ENCODE assay signal across 8 cellular contexts in genomic region chr17:75207050-75207407, GRCh38. TPM values are rescaled to one million over a fixed set of nuclear protein-coding genes. Genes with fewer than 3 reads are reported as not detected.
DNase-seq lines count a peak whose midpoint lies in the region; ATAC-seq and TF ChIP-seq lines count a peak whose summit lies in the region.
"Not testable (repeated sequence)": the region's sequence is repeated elsewhere in the genome, so short reads cannot be mapped to it uniquely, and the experiment has no call there.

No MANE protein-coding gene starts in this region.

- H3K27me3 Mint-ChIP-seq in CD4-positive, alpha-beta memory T cell; HFFc6 (ENCODE audit: insufficient read depth); activated CD8-positive, alpha-beta T cell treated with anti-CD3 and anti-CD28 coated beads, Interleukin-2, amount 10 ng/mL, durations not matched to agents 7 days and 5 days (ENCODE audit: low read depth); glutamatergic neuron (ENCODE audit: unreplicated experiment); nephron progenitor cell (ENCODE audit: low read depth, poor library complexity): not testable (repeated sequence)
- H3K27me3 Mint-ChIP-seq in brain = peaks cover 13% of the 10 kb centered on the region

- peaks cover 15% of the 10 kb centered on the region for H3K36me3 ChIP-seq in CD4-positive, alpha-beta memory T cell (ENCODE audit: insufficient read depth, low read length)
- H3K36me3 ChIP-seq in thoracic aorta = peaks cover 18% of the 10 kb centered on the region

- peaks cover 13 to 45% (median 20%) of the 10 kb centered on the region in 4 donors for H3K4me1 Mint-ChIP-seq in CD4-positive, alpha-beta memory T cell
- H3K4me1 Mint-ChIP-seq in HFFc6 (ENCODE audit: low read depth) (peaks cover 10% of the 10 kb centered on the region), brain (peaks cover 25% of the 10 kb centered on the region), nephron progenitor cell (peaks cover 13% of the 10 kb centered on the region)
- peaks cover 31% of the 10 kb centered on the region for H3K4me1 Mint-ChIP-seq in activated CD8-positive, alpha-beta T cell treated with anti-CD3 and anti-CD28 coated beads, Interleukin-2, amount 10 ng/mL, durations not matched to agents 7 days and 5 days (ENCODE audit: low read depth)
- not testable (repeated sequence) for H3K4me1 Mint-ChIP-seq in glutamatergic neuron (ENCODE audit: low read depth, unreplicated experiment)

- not testable (repeated sequence) for H3K4me3 ChIP-seq in CD4-positive, alpha-beta memory T cell (ENCODE audit: low read length in 2 of 2)
- H3K4me3 ChIP-seq in thoracic aorta = peak overlapping the region; percentile 88

- intact Hi-C loops in CD4-positive, alpha-beta memory T cell (cut with micrococcal nuclease) = not testable (repeated sequence)

- CTCF ChIA-PET in CD4-positive, alpha-beta memory T cell (lab: Charles Lee; ENCODE audit: partially characterized antibody) = interaction anchor here (1.2 to 15.0 kb wide), 4 partner anchors 33 to 246 kb away, joined by 3 to 309 read pairs (median 10); partner anchors contain the start of genes ARMC7 and SLC25A19
- CTCF ChIA-PET in RWPE1 (lab: Yijun Ruan, JAX) = not testable (repeated sequence)
- CTCF ChIA-PET in activated CD8-positive, alpha-beta T cell treated with anti-CD3 and anti-CD28 coated beads, Interleukin-2, amount 10 ng/mL, durations not matched to agents 7 days and 5 days (lab: Charles Lee) = interaction anchor here (0.8 to 8.0 kb wide), 4 partner anchors 37 to 1141 kb away, joined by 3 to 88 read pairs (median 19); no protein-coding TSS in a partner anchor

- H3K4me1 ChIP-seq in CD4-positive, alpha-beta memory T cell (ENCODE audit: insufficient read depth, low read length) = peaks cover 26% of the 10 kb centered on the region
- peaks cover 18 to 20% of the 10 kb centered on the region in 2 donors for H3K4me1 ChIP-seq in thoracic aorta (ENCODE audit: control insufficient read depth in 1 of 2, low read depth in 2 of 2)

- not testable (repeated sequence) for TF ChIP-seq CTCF in HFFc6 (IDR thresholded peaks at IDR 0.05); RWPE1 (conservative IDR thresholded peaks at IDR 0.05; ENCODE audit: low read depth); brain (conservative IDR thresholded peaks at IDR 0.05); glutamatergic neuron (IDR thresholded peaks at IDR 0.05; ENCODE audit: partially characterized antibody, unreplicated experiment); nephron progenitor cell (IDR thresholded peaks at IDR 0.05); thoracic aorta (IDR thresholded peaks at IDR 0.05)

- not testable (repeated sequence) for H3K9me3 Mint-ChIP-seq in CD4-positive, alpha-beta memory T cell; HFFc6; activated CD8-positive, alpha-beta T cell treated with anti-CD3 and anti-CD28 coated beads, Interleukin-2, amount 10 ng/mL, durations not matched to agents 7 days and 5 days (ENCODE audit: insufficient read depth); brain; glutamatergic neuron (ENCODE audit: unreplicated experiment); nephron progenitor cell

- peak overlapping the region in 4 of 7 donors; percentile 53 to 99 (median 66) for H3K27ac Mint-ChIP-seq in CD4-positive, alpha-beta memory T cell
- H3K27ac Mint-ChIP-seq in HFFc6; glutamatergic neuron (ENCODE audit: unreplicated experiment): not testable (repeated sequence)
- peak overlapping the region; percentile 100 for H3K27ac Mint-ChIP-seq in activated CD8-positive, alpha-beta T cell treated with anti-CD3 and anti-CD28 coated beads, Interleukin-2, amount 10 ng/mL, durations not matched to agents 7 days and 5 days
- H3K27ac Mint-ChIP-seq in brain (peak overlapping the region in 4 of 5 experiments; percentile 53 to 100 (median 100)), nephron progenitor cell (peak overlapping the region; percentile 100)

- not testable (repeated sequence) for ATAC-seq in activated CD8-positive, alpha-beta T cell treated with anti-CD3 and anti-CD28 coated beads, Interleukin-2, amount 10 ng/mL, durations not matched to agents 7 days and 5 days; thoracic aorta (ENCODE audit: insufficient number of reproducible peaks, low FRiP score, low read depth)

- H3K27ac ChIP-seq in CD4-positive, alpha-beta memory T cell (ENCODE audit: low read depth, low read length); thoracic aorta: not testable (repeated sequence)
- H3K27ac ChIP-seq in RWPE1 = peak overlapping the region; percentile 55

- H3K36me3 Mint-ChIP-seq in CD4-positive, alpha-beta memory T cell = peaks cover 12 to 33% of the 10 kb centered on the region in 2 donors
- H3K36me3 Mint-ChIP-seq in HFFc6 (ENCODE audit: low read depth) = peaks cover 19% of the 10 kb centered on the region
- peaks cover 28% of the 10 kb centered on the region for H3K36me3 Mint-ChIP-seq in activated CD8-positive, alpha-beta T cell treated with anti-CD3 and anti-CD28 coated beads, Interleukin-2, amount 10 ng/mL, durations not matched to agents 7 days and 5 days (ENCODE audit: low read depth)
- H3K36me3 Mint-ChIP-seq in brain = peaks cover 28% of the 10 kb centered on the region
- H3K36me3 Mint-ChIP-seq in glutamatergic neuron (ENCODE audit: unreplicated experiment) = not testable (repeated sequence)
- peaks cover 28% of the 10 kb centered on the region for H3K36me3 Mint-ChIP-seq in nephron progenitor cell (ENCODE audit: low read depth)

- not testable (repeated sequence) for H3K9me3 ChIP-seq in CD4-positive, alpha-beta memory T cell (ENCODE audit: control insufficient read depth in 1 of 2, low read length in 2 of 2); thoracic aorta

- POLR2A ChIA-PET in CD4-positive, alpha-beta memory T cell (lab: Charles Lee; ENCODE audit: partially characterized antibody) = interaction anchor here (0.8 to 1.8 kb wide), 2 partner anchors 24 to 55 kb away, joined by 3 to 5 read pairs; partner anchors contain the start of genes GGA3, MRPS7 and SUMO2
- POLR2A ChIA-PET in RWPE1 (lab: Yijun Ruan, JAX; ENCODE audit: low non-redundant PET) = not testable (repeated sequence)
- POLR2A ChIA-PET in activated CD8-positive, alpha-beta T cell treated with anti-CD3 and anti-CD28 coated beads, Interleukin-2, amount 10 ng/mL, durations not matched to agents 7 days and 5 days (lab: Charles Lee) = interaction anchor here (0.6 to 2.1 kb wide), 3 partner anchors 26 to 359 kb away, joined by 3 to 7 read pairs (median 6); no protein-coding TSS in a partner anchor

- DNase-seq in CD4-positive, alpha-beta memory T cell; HFFc6; RWPE1 (ENCODE audit: low spot score); activated CD8-positive, alpha-beta T cell treated with anti-CD3 and anti-CD28 coated beads, Interleukin-2, amount 10 ng/mL, durations not matched to agents 7 days and 5 days; glutamatergic neuron; nephron progenitor cell; thoracic aorta (ENCODE audit: low spot score): not testable (repeated sequence)

- not testable (repeated sequence) for H3K27me3 ChIP-seq in CD4-positive, alpha-beta memory T cell (ENCODE audit: insufficient read depth, low read length); thoracic aorta (replicated peaks; ENCODE audit: insufficient read depth)

- peak overlapping the region; percentile 93 to 99 (median 96) for H3K4me3 Mint-ChIP-seq in CD4-positive, alpha-beta memory T cell
- peak overlapping the region; percentile 96 for H3K4me3 Mint-ChIP-seq in HFFc6
- H3K4me3 Mint-ChIP-seq in activated CD8-positive, alpha-beta T cell treated with anti-CD3 and anti-CD28 coated beads, Interleukin-2, amount 10 ng/mL, durations not matched to agents 7 days and 5 days = peak overlapping the region; percentile 97
- H3K4me3 Mint-ChIP-seq in brain = peak overlapping the region; percentile 94 to 98 (median 97)
- peak overlapping the region; percentile 94 for H3K4me3 Mint-ChIP-seq in glutamatergic neuron (ENCODE audit: unreplicated experiment)
- peak overlapping the region; percentile 98 for H3K4me3 Mint-ChIP-seq in nephron progenitor cell

RNA-seq across cellular contexts. Expression of gene NUP85, which starts 1.6 kb away (rescaled TPM):
- total RNA-seq in CD4-positive, alpha-beta memory T cell = 100 to 1,000 TPM; 137 to 164 TPM
- polyA plus RNA-seq in CD4-positive, alpha-beta memory T cell = 10 to 100 TPM; 33.4 to 49.1 TPM
- 10 to 100 TPM; 38.0 to 47.8 (median 43.1) TPM for total RNA-seq in HFFc6 (2021; fragmentation: NEBNext Ultra II Directional; extraction: Animal tissue kit (Norgen Biotek cat#: 25700))
- total RNA-seq in activated CD8-positive, alpha-beta T cell treated with anti-CD3 and anti-CD28 coated beads, Interleukin-2, amount 10 ng/mL, durations not matched to agents 7 days and 5 days = 100 to 1,000 TPM; 135 TPM
- polyA plus RNA-seq in brain (ENCODE audit: insufficient read depth, low read depth, low replicate concordance) = 42.5 TPM
- total RNA-seq in glutamatergic neuron (ENCODE audit: unreplicated experiment) (58.9 TPM), thoracic aorta (10 to 100 TPM; 30.3 to 39.3 TPM)

RNA-seq across cellular contexts. Expression of gene SUMO2, which starts 24.3 kb away (rescaled TPM):
- total RNA-seq in CD4-positive, alpha-beta memory T cell = 100 to 1,000 TPM; 255 to 264 TPM
- polyA plus RNA-seq in CD4-positive, alpha-beta memory T cell = 100 to 1,000 TPM; 302 to 416 TPM
- total RNA-seq in HFFc6 (2021; fragmentation: NEBNext Ultra II Directional; extraction: Animal tissue kit (Norgen Biotek cat#: 25700)) = 100 to 1,000 TPM; 398 to 555 (median 512) TPM
- total RNA-seq in activated CD8-positive, alpha-beta T cell treated with anti-CD3 and anti-CD28 coated beads, Interleukin-2, amount 10 ng/mL, durations not matched to agents 7 days and 5 days = 100 to 1,000 TPM; 491 to 520 TPM
- polyA plus RNA-seq in brain (ENCODE audit: insufficient read depth, low read depth, low replicate concordance) = 703 TPM
- 625 TPM for total RNA-seq in glutamatergic neuron (ENCODE audit: unreplicated experiment)
- 10 to 100 TPM; 57.9 to 60.1 TPM for total RNA-seq in thoracic aorta

RNA-seq across cellular contexts. Expression of gene JPT1, which starts 52.7 kb away (rescaled TPM):
- 10 to 100 TPM; 37.8 to 38.9 TPM for total RNA-seq in CD4-positive, alpha-beta memory T cell
- polyA plus RNA-seq in CD4-positive, alpha-beta memory T cell = 100 to 1,000 TPM; 105 to 130 TPM
- total RNA-seq in HFFc6 (2021; fragmentation: NEBNext Ultra II Directional; extraction: Animal tissue kit (Norgen Biotek cat#: 25700)) = 100 to 1,000 TPM; 236 to 276 (median 265) TPM
- total RNA-seq in activated CD8-positive, alpha-beta T cell treated with anti-CD3 and anti-CD28 coated beads, Interleukin-2, amount 10 ng/mL, durations not matched to agents 7 days and 5 days = 100 to 1,000 TPM; 301 to 319 TPM
- polyA plus RNA-seq in brain (ENCODE audit: insufficient read depth, low read depth, low replicate concordance) = 609 TPM
- 642 TPM for total RNA-seq in glutamatergic neuron (ENCODE audit: unreplicated experiment)
- total RNA-seq in thoracic aorta = 10 to 100 TPM; 19.6 to 45.7 TPM

RNA-seq across cellular contexts. Expression of gene GGA3, which starts 54.4 kb away (rescaled TPM):
- total RNA-seq in CD4-positive, alpha-beta memory T cell = 100 to 1,000 TPM; 121 to 122 TPM
- polyA plus RNA-seq in CD4-positive, alpha-beta memory T cell = 10 to 100 TPM in 1 of 2 donors, 1 to 10 TPM in 1; 7.7 to 25.8 TPM
- total RNA-seq in HFFc6 (2021; fragmentation: NEBNext Ultra II Directional; extraction: Animal tissue kit (Norgen Biotek cat#: 25700)) = 10 to 100 TPM; 23.2 to 26.5 (median 24.2) TPM
- total RNA-seq in activated CD8-positive, alpha-beta T cell treated with anti-CD3 and anti-CD28 coated beads, Interleukin-2, amount 10 ng/mL, durations not matched to agents 7 days and 5 days = 10 to 100 TPM; 65.7 to 75.4 TPM
- polyA plus RNA-seq in brain (ENCODE audit: insufficient read depth, low read depth, low replicate concordance) = 25.2 TPM
- total RNA-seq in glutamatergic neuron (ENCODE audit: unreplicated experiment) (65.0 TPM), thoracic aorta (10 to 100 TPM; 33.3 to 41.9 TPM)

RNA-seq across cellular contexts. Expression of gene MRPS7, which starts 54.6 kb away (rescaled TPM):
- total RNA-seq in CD4-positive, alpha-beta memory T cell = 10 to 100 TPM; 34.1 to 36.3 TPM
- polyA plus RNA-seq in CD4-positive, alpha-beta memory T cell = 100 to 1,000 TPM; 107 to 150 TPM
- total RNA-seq in HFFc6 (2021; fragmentation: NEBNext Ultra II Directional; extraction: Animal tissue kit (Norgen Biotek cat#: 25700)) = 10 to 100 TPM; 58.2 to 64.7 (median 60.2) TPM
- 10 to 100 TPM; 62.1 to 66.1 TPM for total RNA-seq in activated CD8-positive, alpha-beta T cell treated with anti-CD3 and anti-CD28 coated beads, Interleukin-2, amount 10 ng/mL, durations not matched to agents 7 days and 5 days
- 64.9 TPM for polyA plus RNA-seq in brain (ENCODE audit: insufficient read depth, low read depth, low replicate concordance)
- total RNA-seq in glutamatergic neuron (ENCODE audit: unreplicated experiment) = 48.8 TPM
- 10 to 100 TPM; 29.0 to 33.2 TPM for total RNA-seq in thoracic aorta

Comparison
In these comparisons a context has a peak if more than half of its experiments do, and no peak if none do; other contexts are left out.
1. RNA of gene SUMO2, which starts 24.3 kb away (total RNA-seq): 625 TPM in glutamatergic neuron (single experiment), 491 to 520 TPM in activated CD8-positive, alpha-beta T cell treated with anti-CD3 and anti-CD28 coated beads, Interleukin-2, amount 10 ng/mL, durations not matched to agents 7 days and 5 days, 398 to 555 TPM in HFFc6 and 255 to 264 TPM in CD4-positive, alpha-beta memory T cell; 57.9 to 60.1 TPM in thoracic aorta; every median in the first group is over 4 times any median in the second.
2. RNA of gene JPT1, which starts 52.7 kb away (total RNA-seq): 642 TPM in glutamatergic neuron (single experiment), 301 to 319 TPM in activated CD8-positive, alpha-beta T cell treated with anti-CD3 and anti-CD28 coated beads, Interleukin-2, amount 10 ng/mL, durations not matched to agents 7 days and 5 days and 236 to 276 TPM in HFFc6; 19.6 to 45.7 TPM in thoracic aorta and 37.8 to 38.9 TPM in CD4-positive, alpha-beta memory T cell; every median in the first group is over 4 times any median in the second.
3. Peak in every context shown above with its lines, with median percentiles within 50 percentile points of each other: H3K4me3 Mint-ChIP-seq.